In genomic region chr12:84757978-84758377, GRCh38 we compare ENCODE assay signal across 18 cellular contexts.
DNase-seq lines count a peak whose midpoint lies in the region; ATAC-seq and TF ChIP-seq lines count a peak whose summit lies in the region.
"Had no signal": no experiment of that assay in that cellular context is flagged by ENCODE, and none has a peak within 500 bp of the region (broad histone marks: within the 10 kb centered on the region; RNA-seq: fewer than 3 reads in every experiment).

No MANE protein-coding gene starts in this region.

- H3K27ac ChIP-seq in thyroid gland = no peak overlapping the region
- H3K27ac ChIP-seq: esophagus muscularis mucosa, Peyer's patch, right atrium auricular region had no signal

- H3K36me3 ChIP-seq in adipocyte (ENCODE audit: control insufficient read depth, insufficient read depth, low read length, severe bottlenecking) = no peaks in the 10 kb centered on the region
- H3K36me3 ChIP-seq in thyroid gland = no peaks in the 10 kb centered on the region
- H3K36me3 ChIP-seq: esophagus muscularis mucosa, Peyer's patch, right atrium auricular region had no signal

- DNase-seq in AG08395 (ENCODE audit: low spot score) (peak; percentile 55), HCEC 1CT (peak; percentile 41), adipocyte (ENCODE audit: low read depth) (peak; percentile 69), foreskin fibroblast (peak; percentile 84 to 89), thyroid gland (no peak), KBM-7 (no peak), retina (no peak)
- DNase-seq: ACHN; activated T-cell treated with anti-CD3 and anti-CD28 coated beads, Interleukin-2, amount 50 U/mL, for 1 hour; left colon; NCI-H1048; NCI-H2107; NCI-H748 treated with DMSO at 0.1 percent for 48 hours; Peyer's patch; SW 1271 had no signal

- H3K9ac ChIP-seq in adipocyte (ENCODE audit: low read length) = no peak overlapping the region

- WGBS in thyroid gland, 2 donors = 61 to 78% methylated on average over 1 of the region's 1 CpG

- no peak for TF ChIP-seq POLR2A in thyroid gland (IDR thresholded peaks at IDR 0.05)

- in situ Hi-C loops in KBM-7 (cut with MboI; ENCODE audit: low pct_unique_long_range_greater_than_20kb, low sequenced_read_pairs) = no loop called here

- H3K4me3 ChIP-seq in adipocyte (ENCODE audit: low read length) = peak overlapping the region; percentile 2
- H3K4me3 ChIP-seq in foreskin fibroblast (ENCODE audit: low read depth in 1 of 2, low read length in 2 of 2) = no peak overlapping the region
- no peak overlapping the region for H3K4me3 ChIP-seq in thyroid gland (replicated peaks in 1 of 3)
- H3K4me3 ChIP-seq: esophagus muscularis mucosa, Peyer's patch, right atrium auricular region had no signal

- ATAC-seq in HG02678 (IDR thresholded peaks at IDR 0.05; ENCODE audit: unreplicated experiment) = no peak
- ATAC-seq: left colon had no signal

- H3K4me1 ChIP-seq in adipocyte (ENCODE audit: control insufficient read depth, insufficient read depth, low read length) (peaks cover 19% of the 10 kb centered on the region), thyroid gland (no peaks in the 10 kb centered on the region)
- H3K4me1 ChIP-seq: esophagus muscularis mucosa, Peyer's patch, right atrium auricular region had no signal

- H3K9me3 ChIP-seq in adipocyte (ENCODE audit: control insufficient read depth, low read length) (no peaks in the 10 kb centered on the region), thyroid gland (no peaks in the 10 kb centered on the region)
- H3K9me3 ChIP-seq: esophagus muscularis mucosa, Peyer's patch, right atrium auricular region had no signal

- H3K27me3 ChIP-seq in adipocyte (replicated peaks; ENCODE audit: control insufficient read depth, insufficient read depth, low read length) (no peaks in the 10 kb centered on the region), thyroid gland (no peaks in the 10 kb centered on the region)
- H3K27me3 ChIP-seq: esophagus muscularis mucosa, Peyer's patch, right atrium auricular region had no signal

- intact Hi-C loops in thyroid gland (cut with DNase I) = no loop called here

- no peak for TF ChIP-seq CTCF in foreskin fibroblast (IDR thresholded peaks at IDR 0.05; ENCODE audit: low read depth, low read length)
- no peak for TF ChIP-seq CTCF in thyroid gland (IDR thresholded peaks at IDR 0.05)

Comparison
In these comparisons a context has a peak if more than half of its experiments do, and no peak if none do; other contexts are left out.
1. DNase-seq: peak in AG08395 (single experiment), HCEC 1CT (single experiment), adipocyte (single experiment) and foreskin fibroblast (2 of 2); none in thyroid gland (0 of 2), KBM-7 (single experiment) and retina (single experiment).